Comparison of ENCODE assay signal across 17 cellular contexts in genomic region chr2:219158586-219158985, GRCh38. TPM values are rescaled to one million over a fixed set of nuclear protein-coding genes. Genes with fewer than 3 reads are reported as not detected.
DNase-seq lines count a peak whose midpoint lies in the region; ATAC-seq lines count a peak whose summit lies in the region.
"Had no signal": no experiment of that assay in that cellular context is flagged by ENCODE, and none has a peak within 500 bp of the region (broad histone marks: within the 10 kb centered on the region; RNA-seq: fewer than 3 reads in every experiment).

No MANE protein-coding gene starts in this region.

- no peaks in the 10 kb centered on the region for H3K27me3 Mint-ChIP-seq in activated naive CD4-positive, alpha-beta T cell treated with anti-CD3 and anti-CD28 coated beads, Interleukin-2, amount 50 U/mL, for 24 hours
- H3K27me3 Mint-ChIP-seq in T-helper 17 cell = no peaks in the 10 kb centered on the region

- peaks cover 25% of the 10 kb centered on the region for H3K4me1 Mint-ChIP-seq in activated naive CD4-positive, alpha-beta T cell treated with anti-CD3 and anti-CD28 coated beads, Interleukin-2, amount 50 U/mL, for 24 hours
- H3K4me1 Mint-ChIP-seq in T-helper 17 cell = peaks cover 30% of the 10 kb centered on the region

- H3K4me3 Mint-ChIP-seq in activated naive CD4-positive, alpha-beta T cell treated with anti-CD3 and anti-CD28 coated beads, Interleukin-2, amount 50 U/mL, for 24 hours = peak overlapping the region; percentile 7
- no peak overlapping the region for H3K4me3 Mint-ChIP-seq in T-helper 17 cell
- H3K4me3 Mint-ChIP-seq: CD14-positive monocyte had no signal

- H3K9me3 ChIP-seq in T-helper 17 cell (ENCODE audit: control insufficient read depth, low read length, poor library complexity, severe bottlenecking) = no peaks in the 10 kb centered on the region
- H3K9me3 ChIP-seq: SJCRH30 had no signal

- ATAC-seq in T-helper 17 cell (no peak), HG03025 (IDR thresholded peaks at IDR 0.05; ENCODE audit: low FRiP score, unreplicated experiment) (no peak), GM21526 (IDR thresholded peaks at IDR 0.05; ENCODE audit: low FRiP score, unreplicated experiment) (no peak)
- ATAC-seq: GM12878 had no signal

- H3K27ac Mint-ChIP-seq in activated naive CD4-positive, alpha-beta T cell treated with anti-CD3 and anti-CD28 coated beads, Interleukin-2, amount 50 U/mL, for 24 hours = no peak overlapping the region
- peak overlapping the region; percentile 37 for H3K27ac Mint-ChIP-seq in T-helper 17 cell

- no peaks in the 10 kb centered on the region for H3K9me3 Mint-ChIP-seq in activated naive CD4-positive, alpha-beta T cell treated with anti-CD3 and anti-CD28 coated beads, Interleukin-2, amount 50 U/mL, for 24 hours
- H3K9me3 Mint-ChIP-seq: CD14-positive monocyte had no signal

- H3K36me3 Mint-ChIP-seq in activated naive CD4-positive, alpha-beta T cell treated with anti-CD3 and anti-CD28 coated beads, Interleukin-2, amount 50 U/mL, for 24 hours = peaks cover 6% of the 10 kb centered on the region
- peaks cover 4% of the 10 kb centered on the region for H3K36me3 Mint-ChIP-seq in T-helper 17 cell (ENCODE audit: low read depth)

- DNase-seq in activated naive CD4-positive, alpha-beta T cell (lab: John Stamatoyannopoulos, UW) = no peak
- DNase-seq in T-helper 17 cell = no peak
- DNase-seq in hepatic stellate cell (ENCODE audit: low spot score) = peak; percentile 46
- DNase-seq in NCI-H748 treated with DMSO at 0.1 percent for 48 hours (lab: John Stamatoyannopoulos, UW) = no peak
- no peak for DNase-seq in NAMALWA (ENCODE audit: low spot score)
- DNase-seq: GOT3, NCI-H1048, NCI-H1436, NCI-H1930, NCI-H345, NCI-H524 treated with DMSO at 0.1 percent for 48 hours, SJCRH30 had no signal

RNA-seq across cellular contexts. Expression of gene NHEJ1, which starts 2.0 kb away (rescaled TPM):
- 10 to 100 TPM; 11.8 to 15.2 TPM for total RNA-seq in T-helper 17 cell

RNA-seq across cellular contexts. Expression of gene SLC23A3, which starts 11.2 kb away (rescaled TPM):
- total RNA-seq in T-helper 17 cell = 1 to 10 TPM in 1 of 2 donors, under 1 TPM in 1; 0.65 to 1.0 TPM

RNA-seq across cellular contexts. Expression of gene CNPPD1, which starts 18.1 kb away (rescaled TPM):
- total RNA-seq in T-helper 17 cell = 10 to 100 TPM; 50.8 to 58.1 TPM

RNA-seq across cellular contexts. Expression of gene RETREG2, which starts 19.5 kb away (rescaled TPM):
- 10 to 100 TPM; 78.4 to 81.4 TPM for total RNA-seq in T-helper 17 cell

RNA-seq across cellular contexts. Expression of gene ZFAND2B, which starts 48.0 kb away (rescaled TPM):
- 10 to 100 TPM; 65.3 to 71.1 TPM for total RNA-seq in T-helper 17 cell
